ENCODE assay signal across 17 cellular contexts in the genomic region with DNA sequence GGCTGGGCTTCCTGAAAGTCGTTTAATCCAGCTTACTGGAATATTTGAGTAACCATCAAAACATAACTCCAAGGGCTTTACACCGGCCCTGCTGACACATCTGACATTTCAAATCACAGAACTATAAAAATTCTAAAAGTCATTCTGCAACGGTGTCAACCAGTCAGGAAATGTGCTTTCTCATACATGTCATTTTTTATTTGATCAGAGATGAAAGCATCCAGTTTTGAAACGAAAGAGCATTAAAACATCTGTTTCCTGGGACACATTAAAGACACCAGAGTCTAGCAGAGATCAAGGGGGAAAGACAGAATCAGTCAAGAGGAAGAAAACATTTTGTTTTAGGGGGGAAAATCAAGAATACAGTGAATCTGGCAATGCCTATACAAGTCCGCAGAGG.
"Had no signal": no experiment of that assay in that cellular context is flagged by ENCODE, and none has a peak within 500 bp of the region (broad histone marks: within the 10 kb centered on the region; RNA-seq: fewer than 3 reads in every experiment).

No MANE protein-coding gene starts in this region.

- H3K9me3 ChIP-seq: neutrophil, psoas muscle, testis had no signal

- H3K36me3 ChIP-seq: gastroesophageal sphincter, neutrophil, tibial nerve had no signal

- H3K4me1 ChIP-seq: gastroesophageal sphincter, psoas muscle, testis, tibial nerve had no signal

- H3K4me3 ChIP-seq: coronary artery, gastroesophageal sphincter, psoas muscle, testis, tibial nerve had no signal

- H3K4me3 Mint-ChIP-seq: naive thymus-derived CD4-positive, alpha-beta T cell; nephron progenitor cell; stimulated activated naive B cell treated with anti-CD40 and anti-IgM and Interleukin-4, amounts not matched to agents 10 μg/mL and 1 μg/mL and 100 μg/mL, for 72 hours; stimulated activated naive CD8-positive, alpha-beta T cell treated with anti-CD3 and anti-CD28 coated beads, Interleukin-15, amount 100 ng/mL, for 72 hours had no signal

- H3K27ac ChIP-seq: coronary artery, gastroesophageal sphincter, neutrophil, psoas muscle, testis, tibial nerve had no signal

- H3K27ac Mint-ChIP-seq: naive thymus-derived CD4-positive, alpha-beta T cell; nephron progenitor cell; stimulated activated naive B cell treated with anti-CD40 and anti-IgM and Interleukin-4, amounts not matched to agents 10 μg/mL and 1 μg/mL and 100 μg/mL, for 72 hours had no signal

- H3K4me1 Mint-ChIP-seq: nephron progenitor cell; stimulated activated naive CD8-positive, alpha-beta T cell treated with anti-CD3 and anti-CD28 coated beads, Interleukin-15, amount 100 ng/mL, for 72 hours had no signal

- DNase-seq: effector CD4-positive, alpha-beta T cell; glutamatergic neuron; left colon; naive thymus-derived CD4-positive, alpha-beta T cell; nephron progenitor cell; psoas muscle; retina; stimulated activated CD4-positive, alpha-beta T cell treated with anti-CD3 and anti-CD28 coated beads, Interleukin-2, amount 100 ng/mL, for 24 hours; stimulated activated CD4-positive, alpha-beta T cell treated with anti-CD3 and anti-CD28 coated beads, Interleukin-4, amount 100 ng/mL, for 4 hours; stimulated activated naive B cell treated with anti-CD40 and anti-IgM and Interleukin-4, amounts not matched to agents 10 μg/mL and 1 μg/mL and 100 μg/mL, for 72 hours; stimulated activated naive CD8-positive, alpha-beta T cell treated with anti-CD3 and anti-CD28 coated beads, Interleukin-15, amount 100 ng/mL, for 72 hours; testis had no signal

- ATAC-seq: gastroesophageal sphincter; left colon; naive thymus-derived CD4-positive, alpha-beta T cell; psoas muscle; sciatic nerve; stimulated activated naive CD8-positive, alpha-beta T cell treated with anti-CD3 and anti-CD28 coated beads, Interleukin-15, amount 100 ng/mL, for 72 hours had no signal

- H3K27me3 ChIP-seq: gastroesophageal sphincter, testis, tibial nerve had no signal
